10 cellular contexts compared by ENCODE assay signal in the genomic region with DNA sequence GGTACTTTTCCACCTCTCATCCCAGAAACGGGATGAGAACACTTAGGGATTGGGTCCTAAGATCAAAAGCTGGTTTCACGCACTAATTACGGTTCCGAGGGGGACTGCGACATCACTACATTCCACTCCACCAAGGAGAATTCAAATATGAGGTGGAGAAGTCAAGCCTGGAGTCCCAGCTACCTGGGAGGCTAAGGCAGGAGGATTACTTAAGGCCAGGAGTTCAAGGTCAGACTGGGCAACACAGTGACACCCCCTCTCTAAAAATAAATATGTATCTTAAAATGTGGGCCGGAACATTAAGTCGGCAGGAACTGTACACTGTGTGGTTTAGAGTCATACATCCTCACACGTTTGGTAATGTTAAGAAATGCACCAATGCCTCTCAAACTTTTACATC. TPM values are rescaled to one million over a fixed set of nuclear protein-coding genes. Genes with fewer than 3 reads are reported as not detected.
DNase-seq lines count a peak whose midpoint lies in the region; ATAC-seq, FAIRE-seq and TF ChIP-seq lines count a peak whose summit lies in the region.
"Had no signal": no experiment of that assay in that cellular context is flagged by ENCODE, and none has a peak within 500 bp of the region (broad histone marks: within the 10 kb centered on the region; RNA-seq: fewer than 3 reads in every experiment).

No MANE protein-coding gene starts in this region.

- FAIRE-seq in endothelial cell of umbilical vein (lab: Jason Lieb, UNC), result peak; percentile 68

- H3K4me1 ChIP-seq in Caco-2 (peaks cover 5% of the 10 kb centered on the region), PC-3 (ENCODE audit: insufficient read depth, low read length) (peaks cover 30% of the 10 kb centered on the region), endothelial cell of umbilical vein (ENCODE audit: control insufficient read depth, extremely low read depth, insufficient read depth, low read length) (peaks cover 18% of the 10 kb centered on the region), parathyroid adenoma (peaks cover 9% of the 10 kb centered on the region)

- POLR2A ChIA-PET in Caco-2 (lab: Charles Lee) (no interaction called here), PC-3 (lab: Charles Lee; ENCODE audit: unreplicated experiment) (no interaction called here), endothelial cell of umbilical vein (lab: Charles Lee) (no interaction called here)

- H3K4me1 Mint-ChIP-seq in Caco-2 (ENCODE audit: low read depth, unreplicated experiment), result peaks cover 18% of the 10 kb centered on the region

- no peak overlapping the region for H3K4me3 Mint-ChIP-seq in Caco-2 (ENCODE audit: unreplicated experiment)

- H2AFZ ChIP-seq in PC-3 (ENCODE audit: low read length) (no peak overlapping the region), endothelial cell of umbilical vein (ENCODE audit: low read depth, low read length) (no peak overlapping the region), parathyroid adenoma (no peak overlapping the region)

- H3K27ac ChIP-seq in PC-3 (ENCODE audit: low read length) (no peak overlapping the region), endothelial cell of umbilical vein (ENCODE audit: insufficient read depth, low read depth, low read length) (no peak overlapping the region), parathyroid adenoma (no peak overlapping the region)
- H3K27ac ChIP-seq: colonic mucosa had no signal

- peaks cover 6% of the 10 kb centered on the region for H3F3A ChIP-seq in PC-3 (ENCODE audit: low read length, unreplicated experiment)

- peak overlapping the region; percentile 27 for H3K27ac Mint-ChIP-seq in Caco-2 (ENCODE audit: unreplicated experiment)

- no peaks in the 10 kb centered on the region for H3K9me1 ChIP-seq in endothelial cell of umbilical vein (replicated peaks; ENCODE audit: control insufficient read depth, extremely low read depth, insufficient read depth, low read length)

- dilution Hi-C loops in endothelial cell of umbilical vein (cut with MboI; ENCODE audit: extremely low pct_ligation_motif_present, low sequenced_read_pairs), result no loop called here

- H3K27me3 ChIP-seq in Caco-2 (replicated peaks; ENCODE audit: control insufficient read depth, insufficient read depth, low read length), result no peaks in the 10 kb centered on the region
- H3K27me3 ChIP-seq in PC-3 (ENCODE audit: low read length), result no peaks in the 10 kb centered on the region
- no peaks in the 10 kb centered on the region for H3K27me3 ChIP-seq in endothelial cell of umbilical vein (ENCODE audit: control insufficient read depth in 2 of 2, insufficient read depth in 2 of 2, low read length in 2 of 2)
- no peaks in the 10 kb centered on the region for H3K27me3 ChIP-seq in parathyroid adenoma (ENCODE audit: control insufficient read depth, insufficient read depth, low read length)
- H3K27me3 ChIP-seq: colonic mucosa, stomach had no signal

- no peak for ATAC-seq in PC-3
- ATAC-seq in GM18909 (IDR thresholded peaks at IDR 0.05; ENCODE audit: poor library complexity, unreplicated experiment), result no peak
- no peak for ATAC-seq in HG03135 (IDR thresholded peaks at IDR 0.05; ENCODE audit: unreplicated experiment)

- H3K9ac ChIP-seq in PC-3 (ENCODE audit: low read length) (peak overlapping the region; percentile 98; the same call in 1 of the 2 replicates), endothelial cell of umbilical vein (replicated peaks; ENCODE audit: extremely low read depth, insufficient read depth, low read length) (no peak overlapping the region), parathyroid adenoma (no peak overlapping the region)

- H3K9me3 Mint-ChIP-seq in Caco-2 (ENCODE audit: unreplicated experiment), result no peaks in the 10 kb centered on the region

- H3K4me2 ChIP-seq in PC-3 (ENCODE audit: low read length), result peak overlapping the region; percentile 98
- H3K4me2 ChIP-seq in endothelial cell of umbilical vein (ENCODE audit: insufficient read depth, low read length), result peak overlapping the region; percentile 86
- H3K4me2 ChIP-seq in parathyroid adenoma (ENCODE audit: low read length), result no peak overlapping the region

- no peak overlapping the region for H3K4me3 ChIP-seq in Caco-2 (ENCODE audit: low read depth, low read length)
- H3K4me3 ChIP-seq in PC-3 (ENCODE audit: low read length), result peak overlapping the region; percentile 99
- H3K4me3 ChIP-seq in endothelial cell of umbilical vein (replicated peaks in 1 of 3; ENCODE audit: insufficient read depth in 1 of 3, low read depth in 1 of 3, low read length in 3 of 3), result no peak overlapping the region
- peak overlapping the region; percentile 88 for H3K4me3 ChIP-seq in parathyroid adenoma (ENCODE audit: low read depth, low read length)

- no peak for TF ChIP-seq POLR2A in endothelial cell of umbilical vein (IDR thresholded peaks at IDR 0.05; ENCODE audit: low read depth, low read length)

- no peaks in the 10 kb centered on the region for H3K9me2 ChIP-seq in PC-3 (replicated peaks; ENCODE audit: low read length)

- H4K20me1 ChIP-seq in PC-3 (ENCODE audit: low read length) (no peaks in the 10 kb centered on the region), endothelial cell of umbilical vein (replicated peaks; ENCODE audit: control insufficient read depth, extremely low read depth, insufficient read depth, low read length) (no peaks in the 10 kb centered on the region)

- intact Hi-C loops in Caco-2 (cut with micrococcal nuclease; ENCODE audit: unreplicated experiment), result no loop called here
- intact Hi-C loops in PC-3 (cut with micrococcal nuclease), result no loop called here
- intact Hi-C loops in endothelial cell of umbilical vein (cut with micrococcal nuclease), result loop anchor here (2.0 kb wide), 1 partner anchor 49 kb away; a partner anchor contains a TSS

- H3K27me3 Mint-ChIP-seq in Caco-2 (ENCODE audit: insufficient read depth, unreplicated experiment), result peaks cover 2% of the 10 kb centered on the region

- H3K9me3 ChIP-seq in Caco-2 (no peaks in the 10 kb centered on the region), PC-3 (ENCODE audit: low read length) (no peaks in the 10 kb centered on the region), endothelial cell of umbilical vein (replicated peaks; ENCODE audit: control insufficient read depth, insufficient read depth, low read length) (no peaks in the 10 kb centered on the region), parathyroid adenoma (ENCODE audit: control insufficient read depth, low read length) (no peaks in the 10 kb centered on the region)
- H3K9me3 ChIP-seq: colonic mucosa, stomach had no signal

- H3K79me2 ChIP-seq in PC-3 (ENCODE audit: low read length) (peaks cover 41% of the 10 kb centered on the region), endothelial cell of umbilical vein (ENCODE audit: control insufficient read depth, insufficient read depth, low read length) (peaks cover 27% of the 10 kb centered on the region), parathyroid adenoma (peaks cover 8% of the 10 kb centered on the region)

- no TSS peak for BruUV-seq in Caco-2 (replicated peaks; lab: Mats Ljungman, UMichigan)
- no TSS peak for BruUV-seq in PC-3 (replicated peaks; lab: Mats Ljungman, UMichigan)
- BruUV-seq in endothelial cell of umbilical vein (replicated peaks; lab: Mats Ljungman, UMichigan), result no TSS peak

- DNase-seq in Caco-2, result no peak
- DNase-seq in PC-3, result no peak
- no peak for DNase-seq in endothelial cell of umbilical vein (ENCODE audit: low read depth, low spot score)
- no peak for DNase-seq in nucleus accumbens (lab: John Stamatoyannopoulos, UW)
- DNase-seq: activated CD4-positive, alpha-beta T cell treated with anti-CD3 and anti-CD28 coated beads for 48 hours; colonic mucosa; stomach had no signal

- peaks cover 65% of the 10 kb centered on the region for H3K36me3 Mint-ChIP-seq in Caco-2 (ENCODE audit: insufficient read depth, unreplicated experiment)

- TF ChIP-seq CTCF in Caco-2 (IDR thresholded peaks at IDR 0.05; ENCODE audit: insufficient read depth in 1 of 2, low read depth in 1 of 2, low read length in 1 of 2, severe bottlenecking in 1 of 2, unreplicated experiment in 1 of 2) (no peak), PC-3 (conservative IDR thresholded peaks at IDR 0.05; ENCODE audit: low read depth, low read length) (no peak), endothelial cell of umbilical vein (IDR thresholded peaks at IDR 0.05; ENCODE audit: extremely low read depth in 1 of 2, insufficient read depth in 1 of 2, low read depth in 1 of 2, low read length in 2 of 2) (no peak), parathyroid adenoma (IDR thresholded peaks at IDR 0.05) (no peak)

- peaks cover 2% of the 10 kb centered on the region; the same call in 1 of the 2 replicates for H3K36me3 ChIP-seq in Caco-2 (ENCODE audit: control insufficient read depth, insufficient read depth, low read length)
- no peaks in the 10 kb centered on the region; the same call in 1 of the 2 replicates for H3K36me3 ChIP-seq in PC-3 (ENCODE audit: low read depth, low read length)
- peaks cover 2 to 17% of the 10 kb centered on the region in 2 experiments for H3K36me3 ChIP-seq in endothelial cell of umbilical vein (ENCODE audit: control insufficient read depth in 2 of 2, extremely low read depth in 1 of 2, insufficient read depth in 2 of 2, low read length in 2 of 2)
- no peaks in the 10 kb centered on the region for H3K36me3 ChIP-seq in parathyroid adenoma (ENCODE audit: control insufficient read depth, insufficient read depth, low read length)

- CTCF ChIA-PET in Caco-2 (lab: Charles Lee) (no interaction called here), PC-3 (lab: Charles Lee) (no interaction called here), endothelial cell of umbilical vein (lab: Charles Lee) (no interaction called here)

RNA-seq across cellular contexts. Expression of a gene that starts 1.6 kb away (rescaled TPM):
- total RNA-seq in Caco-2 (2022) (97.7 and 102 TPM in 2 replicates), PC-3 (2014; rRNA removed) (60.5 and 86.1 TPM in 2 replicates), endothelial cell of umbilical vein (107 and 114 TPM in 2 replicates)
- polyA plus RNA-seq in endothelial cell of umbilical vein, result 42.3 and 52.3 TPM in 2 replicates
- 60.9 and 63.1 TPM in 2 replicates for polyA plus RNA-seq in endothelial cell of umbilical vein (2011; cell fraction: cytosol; rRNA removed)
- 168 and 171 TPM in 2 replicates for polyA plus RNA-seq in endothelial cell of umbilical vein (2011; cell fraction: nucleus; rRNA removed)
- polyA plus RNA-seq in endothelial cell of umbilical vein (2012), result 62.3 and 70.7 TPM in 2 replicates
- 76.1 and 77.9 TPM in 2 replicates for polyA minus RNA-seq in endothelial cell of umbilical vein
- polyA minus RNA-seq in endothelial cell of umbilical vein (2011; cell fraction: cytosol; rRNA and poly(A)+ RNA removed), result 13.6 TPM
- polyA minus RNA-seq in endothelial cell of umbilical vein (2011; cell fraction: nucleus; rRNA and poly(A)+ RNA removed), result 71.3 and 78.5 TPM in 2 replicates

RNA-seq across cellular contexts. Expression of a gene that starts 1.8 kb away (rescaled TPM):
- total RNA-seq in Caco-2 (2022) (18.0 and 19.8 TPM in 2 replicates), PC-3 (2014; rRNA removed) (63.1 and 66.8 TPM in 2 replicates), endothelial cell of umbilical vein (21.2 and 25.2 TPM in 2 replicates)
- polyA plus RNA-seq in endothelial cell of umbilical vein, result 58.0 and 62.0 TPM in 2 replicates
- polyA plus RNA-seq in endothelial cell of umbilical vein (2011; cell fraction: cytosol; rRNA removed), result 76.4 and 82.8 TPM in 2 replicates
- 23.2 and 25.4 TPM in 2 replicates for polyA plus RNA-seq in endothelial cell of umbilical vein (2011; cell fraction: nucleus; rRNA removed)
- 38.5 and 41.5 TPM in 2 replicates for polyA plus RNA-seq in endothelial cell of umbilical vein (2012)
- 17.0 and 20.1 TPM in 2 replicates for polyA minus RNA-seq in endothelial cell of umbilical vein
- 28.7 TPM for polyA minus RNA-seq in endothelial cell of umbilical vein (2011; cell fraction: cytosol; rRNA and poly(A)+ RNA removed)
- polyA minus RNA-seq in endothelial cell of umbilical vein (2011; cell fraction: nucleus; rRNA and poly(A)+ RNA removed), result 3.7 and 4.8 TPM in 2 replicates

RNA-seq across cellular contexts. Expression of a gene that starts 48.0 kb away (rescaled TPM):
- 34.1 and 37.4 TPM in 2 replicates for total RNA-seq in Caco-2 (2022)
- total RNA-seq in PC-3 (2014; rRNA removed), result 24.9 and 32.2 TPM in 2 replicates
- total RNA-seq in endothelial cell of umbilical vein, result 35.4 and 39.3 TPM in 2 replicates
- 17.6 and 21.1 TPM in 2 replicates for polyA plus RNA-seq in endothelial cell of umbilical vein
- 21.2 and 21.4 TPM in 2 replicates for polyA plus RNA-seq in endothelial cell of umbilical vein (2011; cell fraction: cytosol; rRNA removed)
- 13.1 and 17.2 TPM in 2 replicates for polyA plus RNA-seq in endothelial cell of umbilical vein (2011; cell fraction: nucleus; rRNA removed)
- polyA plus RNA-seq in endothelial cell of umbilical vein (2012), result 39.7 and 44.6 TPM in 2 replicates
- polyA minus RNA-seq in endothelial cell of umbilical vein, result 33.8 and 41.7 TPM in 2 replicates
- polyA minus RNA-seq in endothelial cell of umbilical vein (2011; cell fraction: cytosol; rRNA and poly(A)+ RNA removed), result 49.6 TPM
- 5.5 and 5.8 TPM in 2 replicates for polyA minus RNA-seq in endothelial cell of umbilical vein (2011; cell fraction: nucleus; rRNA and poly(A)+ RNA removed)

RNA-seq across cellular contexts. Expression of a gene that starts 48.4 kb away (rescaled TPM):
- total RNA-seq in Caco-2 (2022) (48.9 and 49.5 TPM in 2 replicates), PC-3 (2014; rRNA removed) (28.1 and 31.3 TPM in 2 replicates), endothelial cell of umbilical vein (44.4 and 46.6 TPM in 2 replicates)
- polyA plus RNA-seq in endothelial cell of umbilical vein, result 78.1 and 83.2 TPM in 2 replicates
- polyA plus RNA-seq in endothelial cell of umbilical vein (2011; cell fraction: cytosol; rRNA removed), result 52.6 and 61.9 TPM in 2 replicates
- 125 and 142 TPM in 2 replicates for polyA plus RNA-seq in endothelial cell of umbilical vein (2011; cell fraction: nucleus; rRNA removed)
- 40.8 and 45.5 TPM in 2 replicates for polyA plus RNA-seq in endothelial cell of umbilical vein (2012)
- polyA minus RNA-seq in endothelial cell of umbilical vein, result 37.6 and 50.1 TPM in 2 replicates
- 59.3 TPM for polyA minus RNA-seq in endothelial cell of umbilical vein (2011; cell fraction: cytosol; rRNA and poly(A)+ RNA removed)
- polyA minus RNA-seq in endothelial cell of umbilical vein (2011; cell fraction: nucleus; rRNA and poly(A)+ RNA removed), result 42.6 and 45.5 TPM in 2 replicates

Comparison
In these comparisons a context has a peak if more than half of its experiments do, and no peak if none do; other contexts are left out.
1. H3K4me3 ChIP-seq: peak in PC-3 (single experiment) and parathyroid adenoma (single experiment); none in Caco-2 (single experiment) and endothelial cell of umbilical vein (0 of 3).